Comparison of ENCODE assay signal across 10 cellular contexts in the genomic region with DNA sequence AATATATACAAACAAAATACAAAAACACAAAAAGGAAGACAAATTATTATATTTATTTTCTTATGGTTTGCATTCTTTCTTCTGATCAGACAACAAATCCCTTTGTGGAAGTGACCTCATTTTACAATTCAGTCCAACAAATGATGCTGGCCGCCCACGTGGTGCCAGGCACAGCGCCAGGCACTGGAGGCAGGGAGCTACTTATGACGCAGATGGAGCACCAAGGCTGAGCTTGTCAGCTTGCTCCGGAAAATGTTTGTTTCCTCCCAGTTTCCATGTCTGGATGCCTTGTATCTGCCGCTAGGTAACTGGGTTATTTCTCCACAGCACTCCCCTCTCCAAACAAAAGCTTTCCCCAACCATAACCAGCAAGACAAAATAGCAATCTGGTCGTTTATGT. TPM values are rescaled to one million over a fixed set of nuclear protein-coding genes. Genes with fewer than 3 reads are reported as not detected.
DNase-seq lines count a peak whose midpoint lies in the region; TF ChIP-seq lines count a peak whose summit lies in the region.
"Had no signal": no experiment of that assay in that cellular context is flagged by ENCODE, and none has a peak within 500 bp of the region (broad histone marks: within the 10 kb centered on the region; RNA-seq: fewer than 3 reads in every experiment).

No MANE protein-coding gene starts in this region.

- H3K4me3 Mint-ChIP-seq in activated T-helper 2 cell treated with anti-CD3 and anti-CD28 coated beads, Interferon-gamma antibody, Interleukin-2, Interleukin-4, amounts not matched to agents 10 μg/mL and 5 μg/mL and 100 μg/mL, durations not matched to agents 14 hours and 24 hours and 36 hours (ENCODE audit: low read depth), result no peak overlapping the region

- TF ChIP-seq CTCF in GM10266 (IDR thresholded peaks at IDR 0.05; ENCODE audit: control insufficient read depth, insufficient read depth, low read depth, missing control alignments), result no peak

- no peaks in the 10 kb centered on the region for H3K4me1 Mint-ChIP-seq in activated T-helper 2 cell treated with anti-CD3 and anti-CD28 coated beads, Interferon-gamma antibody, Interleukin-2, Interleukin-4, amounts not matched to agents 10 μg/mL and 5 μg/mL and 100 μg/mL, durations not matched to agents 14 hours and 24 hours and 36 hours (ENCODE audit: low read depth)

- DNase-seq in NCI-H2029 (lab: John Stamatoyannopoulos, UW) (peak; percentile 27), cerebellar cortex (ENCODE audit: low spot score) (peak; percentile 88), superior temporal gyrus (ENCODE audit: extremely low spot score) (peak; percentile 63), GM10266 (ENCODE audit: extremely low spot score) (no peak), SKM-1 (lab: John Stamatoyannopoulos, UW; ENCODE audit: unreplicated experiment) (no peak), NCI-H2196 treated with DMSO at 0.1 percent for 48 hours (lab: John Stamatoyannopoulos, UW; ENCODE audit: unreplicated experiment) (no peak)
- DNase-seq in activated T-helper 2 cell treated with anti-CD3 and anti-CD28 coated beads, Interferon-gamma antibody, Interleukin-2, Interleukin-4, amounts not matched to agents 10 μg/mL and 5 μg/mL and 100 μg/mL, durations not matched to agents 14 hours and 24 hours and 36 hours (ENCODE audit: low spot score), result no peak
- DNase-seq: PC-9 had no signal

- H3K27ac ChIP-seq in layer of hippocampus (ENCODE audit: low read depth, low read length), result peak overlapping the region; percentile 52
- H3K27ac ChIP-seq: epithelial cell of prostate, PC-9 had no signal

- no peak overlapping the region for H3K27ac Mint-ChIP-seq in activated T-helper 2 cell treated with anti-CD3 and anti-CD28 coated beads, Interferon-gamma antibody, Interleukin-2, Interleukin-4, amounts not matched to agents 10 μg/mL and 5 μg/mL and 100 μg/mL, durations not matched to agents 14 hours and 24 hours and 36 hours

- no peaks in the 10 kb centered on the region for H3K36me3 Mint-ChIP-seq in activated T-helper 2 cell treated with anti-CD3 and anti-CD28 coated beads, Interferon-gamma antibody, Interleukin-2, Interleukin-4, amounts not matched to agents 10 μg/mL and 5 μg/mL and 100 μg/mL, durations not matched to agents 14 hours and 24 hours and 36 hours (ENCODE audit: low read depth)

- intact Hi-C loops in activated T-helper 2 cell treated with anti-CD3 and anti-CD28 coated beads, Interferon-gamma antibody, Interleukin-2, Interleukin-4, amounts not matched to agents 10 μg/mL and 5 μg/mL and 100 μg/mL, durations not matched to agents 14 hours and 24 hours and 36 hours (cut with micrococcal nuclease), result no loop called here

- H3K27me3 ChIP-seq in layer of hippocampus (ENCODE audit: control insufficient read depth, insufficient read depth, low read length), result no peaks in the 10 kb centered on the region

- H3K9me3 Mint-ChIP-seq in activated T-helper 2 cell treated with anti-CD3 and anti-CD28 coated beads, Interferon-gamma antibody, Interleukin-2, Interleukin-4, amounts not matched to agents 10 μg/mL and 5 μg/mL and 100 μg/mL, durations not matched to agents 14 hours and 24 hours and 36 hours, result no peaks in the 10 kb centered on the region

- peaks cover 45% of the 10 kb centered on the region for H3K27me3 Mint-ChIP-seq in activated T-helper 2 cell treated with anti-CD3 and anti-CD28 coated beads, Interferon-gamma antibody, Interleukin-2, Interleukin-4, amounts not matched to agents 10 μg/mL and 5 μg/mL and 100 μg/mL, durations not matched to agents 14 hours and 24 hours and 36 hours (ENCODE audit: low read depth)

RNA-seq across cellular contexts. Expression of gene CD34, which starts 30.7 kb away (rescaled TPM):
- total RNA-seq in activated T-helper 2 cell treated with anti-CD3 and anti-CD28 coated beads, Interferon-gamma antibody, Interleukin-2, Interleukin-4, amounts not matched to agents 10 μg/mL and 5 μg/mL and 100 μg/mL, durations not matched to agents 14 hours and 24 hours and 36 hours, result not detected in 2 replicates
- total RNA-seq: PC-9 had no signal

Comparison
In these comparisons a context has a peak if more than half of its experiments do, and no peak if none do; other contexts are left out.
1. DNase-seq: peak in NCI-H2029 (single experiment), cerebellar cortex (single experiment) and superior temporal gyrus (single experiment); none in GM10266 (single experiment), SKM-1 (single experiment), activated T-helper 2 cell treated with anti-CD3 and anti-CD28 coated beads, Interferon-gamma antibody, Interleukin-2, Interleukin-4, amounts not matched to agents 10 μg/mL and 5 μg/mL and 100 μg/mL, durations not matched to agents 14 hours and 24 hours and 36 hours (single experiment) and NCI-H2196 treated with DMSO at 0.1 percent for 48 hours (single experiment).